Comparison of ENCODE assay signal across 13 cellular contexts in genomic region chr5:55603947-55604346, GRCh38.
A peak's percentile ranks its signal among the peaks of the same experiment; 100 is the strongest.
DNase-seq lines count a peak whose midpoint lies in the region; ATAC-seq and TF ChIP-seq lines count a peak whose summit lies in the region.
"Had no signal": no experiment of that assay in that cellular context is flagged by ENCODE, and none has a peak within 500 bp of the region (broad histone marks: within the 10 kb centered on the region; RNA-seq: fewer than 3 reads in every experiment).

No MANE protein-coding gene starts in this region.

- POLR2A ChIA-PET in AG04450 (lab: Yijun Ruan, JAX), result no interaction called here

- TF ChIP-seq CTCF in AG04450 (IDR thresholded peaks at IDR 0.05; ENCODE audit: low read depth, low read length) (no peak), coronary artery (IDR thresholded peaks at IDR 0.05) (no peak)

- H3K9me3 ChIP-seq in AG04450 (ENCODE audit: control insufficient read depth, insufficient read depth, low read length), result no peaks in the 10 kb centered on the region
- H3K9me3 ChIP-seq: prostate gland had no signal

- no peak for ATAC-seq in HG03095 (IDR thresholded peaks at IDR 0.05; ENCODE audit: unreplicated experiment)
- ATAC-seq: T-helper 17 cell had no signal

- H3K27me3 ChIP-seq in AG04450 (ENCODE audit: control insufficient read depth, insufficient read depth, low read length), result no peaks in the 10 kb centered on the region

- H3K4me3 ChIP-seq in AG04450 (ENCODE audit: low read depth, low read length) (no peak overlapping the region), coronary artery (no peak overlapping the region)
- H3K4me3 ChIP-seq: prostate gland had no signal

- H3K27ac ChIP-seq in AG04450 (ENCODE audit: low read depth, low read length) (peak overlapping the region; percentile 58), coronary artery (peak overlapping the region; percentile 72 to 85)

- CTCF ChIA-PET in AG04450 (lab: Charles Lee), result interaction anchor here (0.6 kb wide), 1 partner anchor 97 kb away, joined by 3 read pairs; no protein-coding TSS in a partner anchor

- DNase-seq in AG04450 (ENCODE audit: low read depth, low spot score) (no peak), NCI-H446 treated with DMSO at 0.1 percent for 48 hours (lab: John Stamatoyannopoulos, UW) (peak; percentile 93), coronary artery (ENCODE audit: low spot score) (no peak), nucleus accumbens (lab: John Stamatoyannopoulos, UW) (peak in 42 of 56 donors; percentile 6 to 76 (median 40)), glomerular visceral epithelial cell (ENCODE audit: extremely low spot score) (no peak), SK-N-DZ (ENCODE audit: low spot score) (no peak)
- DNase-seq in activated CD4-positive, alpha-beta T cell treated with anti-CD3 and anti-CD28 coated beads for 48 hours, result no peak
- DNase-seq: CD4-positive, CD25-positive, alpha-beta regulatory T cell; glutamatergic neuron; NCI-H1092; T-helper 17 cell had no signal

Comparison
In these comparisons a context has a peak if more than half of its experiments do, and no peak if none do; other contexts are left out.
1. DNase-seq: peak in NCI-H446 treated with DMSO at 0.1 percent for 48 hours (single experiment) and nucleus accumbens (42 of 56); none in AG04450 (single experiment), coronary artery (single experiment), activated CD4-positive, alpha-beta T cell treated with anti-CD3 and anti-CD28 coated beads for 48 hours (single experiment), glomerular visceral epithelial cell (single experiment) and SK-N-DZ (single experiment).